Comparison of ENCODE assay signal across 16 cellular contexts in the genomic region with DNA sequence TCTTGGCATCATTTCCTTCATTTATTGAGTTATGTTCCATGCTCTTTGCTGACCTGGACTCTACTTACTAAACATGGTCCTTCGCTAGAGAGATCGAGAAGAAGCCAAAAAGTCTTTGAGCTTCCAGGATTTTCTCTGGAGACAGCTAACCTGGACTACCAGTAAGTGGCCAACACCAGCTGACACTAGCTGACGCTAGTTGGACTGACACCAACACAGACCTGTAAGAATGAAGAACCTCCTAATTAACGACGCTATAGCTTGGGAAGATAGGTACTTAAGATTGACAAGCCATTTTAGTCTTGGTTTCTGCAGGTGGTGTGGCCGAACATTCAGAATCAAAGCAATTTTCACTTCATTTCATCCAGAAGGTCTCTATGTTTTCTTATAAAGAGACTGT.
DNase-seq lines count a peak whose midpoint lies in the region; ATAC-seq and TF ChIP-seq lines count a peak whose summit lies in the region.
"Had no signal": no experiment of that assay in that cellular context is flagged by ENCODE, and none has a peak within 500 bp of the region (broad histone marks: within the 10 kb centered on the region; RNA-seq: fewer than 3 reads in every experiment).

No MANE protein-coding gene starts in this region.

- TF ChIP-seq EP300 in esophagus muscularis mucosa (IDR thresholded peaks at IDR 0.05) = no peak

- POLR2A ChIA-PET in WTC11 (lab: Charles Lee) = no interaction called here

- peak overlapping the region; percentile 41 for H3K27ac Mint-ChIP-seq in WTC11
- H3K27ac Mint-ChIP-seq: CD4-positive, CD25-positive, alpha-beta regulatory T cell had no signal

- TF ChIP-seq CTCF in WTC11 (IDR thresholded peaks at IDR 0.05) (no peak), esophagus muscularis mucosa (IDR thresholded peaks at IDR 0.05) (no peak), thoracic aorta (IDR thresholded peaks at IDR 0.05) (no peak), testis (IDR thresholded peaks at IDR 0.05) (no peak)

- H3K36me3 Mint-ChIP-seq in WTC11 = peaks cover 16% of the 10 kb centered on the region
- H3K36me3 Mint-ChIP-seq: CD4-positive, CD25-positive, alpha-beta regulatory T cell had no signal

- H3K9me3 ChIP-seq in esophagus muscularis mucosa = no peaks in the 10 kb centered on the region
- no peaks in the 10 kb centered on the region for H3K9me3 ChIP-seq in thoracic aorta
- no peaks in the 10 kb centered on the region for H3K9me3 ChIP-seq in testis

- 88% methylated on average over 6 of the region's 6 CpGs for WGBS in esophagus muscularis mucosa
- 75 to 76% methylated on average over 6 of the region's 6 CpGs for WGBS in testis, 2 donors

- H3K27me3 ChIP-seq in esophagus muscularis mucosa (no peaks in the 10 kb centered on the region), thoracic aorta (replicated peaks; ENCODE audit: insufficient read depth) (no peaks in the 10 kb centered on the region), testis (no peaks in the 10 kb centered on the region)
- H3K27me3 ChIP-seq: BLaER1 treated with 17β-estradiol and CSF1 and Interleukin-3, amounts not matched to agents 10 nM and 100 nM had no signal

- H3K27ac ChIP-seq in esophagus muscularis mucosa (replicated peaks in 1 of 4) (peak overlapping the region in 3 of 4 donors; percentile 38 to 61 (median 44)), thoracic aorta (peak overlapping the region; percentile 50 to 73), testis (peak overlapping the region in 1 of 2 donors; percentile 2)
- H3K27ac ChIP-seq: BLaER1 treated with 17β-estradiol and CSF1 and Interleukin-3, amounts not matched to agents 10 nM and 100 nM had no signal

- CTCF ChIA-PET in WTC11 (lab: Charles Lee) = no interaction called here

- H3K4me1 Mint-ChIP-seq in WTC11 = peaks cover 30% of the 10 kb centered on the region
- H3K4me1 Mint-ChIP-seq: CD4-positive, CD25-positive, alpha-beta regulatory T cell had no signal

- H3K4me1 ChIP-seq in esophagus muscularis mucosa (peaks cover 0 to 18% (median 8%) of the 10 kb centered on the region in 4 donors), thoracic aorta (ENCODE audit: control insufficient read depth in 1 of 2, low read depth in 2 of 2) (peaks cover 0 to 13% of the 10 kb centered on the region in 2 donors), testis (no peaks in the 10 kb centered on the region)
- H3K4me1 ChIP-seq: BLaER1 treated with 17β-estradiol and CSF1 and Interleukin-3, amounts not matched to agents 10 nM and 100 nM had no signal

- no peak overlapping the region for H3K4me3 Mint-ChIP-seq in WTC11
- H3K4me3 Mint-ChIP-seq: CD4-positive, CD25-positive, alpha-beta regulatory T cell; H9 had no signal

- no peak for ATAC-seq in WTC11
- ATAC-seq in thoracic aorta (ENCODE audit: insufficient number of reproducible peaks, low FRiP score, low read depth) = no peak
- ATAC-seq in GM18868 (IDR thresholded peaks at IDR 0.05; ENCODE audit: unreplicated experiment) = no peak

- DNase-seq in DMS 273 (lab: John Stamatoyannopoulos, UW; ENCODE audit: unreplicated experiment) = peak; percentile 77
- no peak for DNase-seq in WTC11 (ENCODE audit: low spot score)
- no peak for DNase-seq in esophagus muscularis mucosa (ENCODE audit: extremely low spot score)
- DNase-seq in thoracic aorta (ENCODE audit: low spot score) = no peak
- DNase-seq in germinal center (ENCODE audit: low spot score) = no peak
- DNase-seq in testis = no peak
- DNase-seq: 8988T; CD4-positive, CD25-positive, alpha-beta regulatory T cell; DMS153; DMS79 treated with DMSO at 0.1 percent for 48 hours; EL; GDM1; GOT3; H9 had no signal

- peaks cover 12% of the 10 kb centered on the region for H3K9me3 Mint-ChIP-seq in WTC11

- H3K27me3 Mint-ChIP-seq in WTC11 (ENCODE audit: low read depth) = no peaks in the 10 kb centered on the region; the same call in 1 of the 2 replicates
- H3K27me3 Mint-ChIP-seq: CD4-positive, CD25-positive, alpha-beta regulatory T cell had no signal

- H3K36me3 ChIP-seq in esophagus muscularis mucosa (no peaks in the 10 kb centered on the region), thoracic aorta (no peaks in the 10 kb centered on the region), testis (ENCODE audit: low read depth, missing control alignments) (no peaks in the 10 kb centered on the region)
- H3K36me3 ChIP-seq: BLaER1 treated with 17β-estradiol and CSF1 and Interleukin-3, amounts not matched to agents 10 nM and 100 nM had no signal

- H3K4me3 ChIP-seq in esophagus muscularis mucosa = no peak overlapping the region
- H3K4me3 ChIP-seq in thoracic aorta = peak overlapping the region; percentile 51
- no peak overlapping the region for H3K4me3 ChIP-seq in testis
- H3K4me3 ChIP-seq: BLaER1 treated with 17β-estradiol and CSF1 and Interleukin-3, amounts not matched to agents 10 nM and 100 nM had no signal

- intact Hi-C loops in esophagus muscularis mucosa (cut with DNase I) (loop anchor here (10.0 kb wide), 1 partner anchor 54 kb away; no protein-coding TSS in a partner anchor), testis (cut with DNase I; ENCODE audit: low total_unique reads) (no loop called here)

- no peak for TF ChIP-seq POLR2A in esophagus muscularis mucosa (IDR thresholded peaks at IDR 0.05; ENCODE audit: low read depth)
- TF ChIP-seq POLR2A in testis (IDR thresholded peaks at IDR 0.05) = no peak

TF ChIP-seq in WTC11, 78 proteins besides CTCF, POLR2A, EP300 and RAD21 (continues in another document):
- TF ChIP-seq FOXP1 (CRISPR knock-in tag; IDR thresholded peaks at IDR 0.05; ENCODE audit: borderline replicate concordance) (no peak), ERG (CRISPR knock-in tag; IDR thresholded peaks at IDR 0.05) (no peak), RORB (CRISPR knock-in tag; IDR thresholded peaks at IDR 0.05) (no peak), ZNF138 (CRISPR knock-in tag; conservative IDR thresholded peaks at IDR 0.05) (no peak), TCF7 (CRISPR knock-in tag; IDR thresholded peaks at IDR 0.05; ENCODE audit: low read depth) (no peak), SMAD4 (CRISPR knock-in tag; IDR thresholded peaks at IDR 0.05) (no peak), JAZF1 (CRISPR knock-in tag; IDR thresholded peaks at IDR 0.05) (no peak), ELF4 (CRISPR knock-in tag; IDR thresholded peaks at IDR 0.05; ENCODE audit: low read depth) (no peak), MLX (CRISPR knock-in tag; IDR thresholded peaks at IDR 0.05) (no peak), RELA (CRISPR knock-in tag; IDR thresholded peaks at IDR 0.05; ENCODE audit: borderline replicate concordance) (no peak), CBFB (CRISPR knock-in tag; IDR thresholded peaks at IDR 0.05; ENCODE audit: low read depth) (no peak), SP1 (CRISPR knock-in tag; conservative IDR thresholded peaks at IDR 0.05) (no peak), FOXJ3 (CRISPR knock-in tag; IDR thresholded peaks at IDR 0.05; ENCODE audit: borderline replicate concordance) (no peak), NFE2L1 (CRISPR knock-in tag; IDR thresholded peaks at IDR 0.05) (no peak)
- TF ChIP-seq, protein P1, sequence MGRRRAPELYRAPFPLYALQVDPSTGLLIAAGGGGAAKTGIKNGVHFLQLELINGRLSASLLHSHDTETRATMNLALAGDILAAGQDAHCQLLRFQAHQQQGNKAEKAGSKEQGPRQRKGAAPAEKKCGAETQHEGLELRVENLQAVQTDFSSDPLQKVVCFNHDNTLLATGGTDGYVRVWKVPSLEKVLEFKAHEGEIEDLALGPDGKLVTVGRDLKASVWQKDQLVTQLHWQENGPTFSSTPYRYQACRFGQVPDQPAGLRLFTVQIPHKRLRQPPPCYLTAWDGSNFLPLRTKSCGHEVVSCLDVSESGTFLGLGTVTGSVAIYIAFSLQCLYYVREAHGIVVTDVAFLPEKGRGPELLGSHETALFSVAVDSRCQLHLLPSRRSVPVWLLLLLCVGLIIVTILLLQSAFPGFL (CRISPR knock-in tag; IDR thresholded peaks at IDR 0.05; ENCODE audit: borderline replicate concordance) = no peak
- TF ChIP-seq, protein P2, sequence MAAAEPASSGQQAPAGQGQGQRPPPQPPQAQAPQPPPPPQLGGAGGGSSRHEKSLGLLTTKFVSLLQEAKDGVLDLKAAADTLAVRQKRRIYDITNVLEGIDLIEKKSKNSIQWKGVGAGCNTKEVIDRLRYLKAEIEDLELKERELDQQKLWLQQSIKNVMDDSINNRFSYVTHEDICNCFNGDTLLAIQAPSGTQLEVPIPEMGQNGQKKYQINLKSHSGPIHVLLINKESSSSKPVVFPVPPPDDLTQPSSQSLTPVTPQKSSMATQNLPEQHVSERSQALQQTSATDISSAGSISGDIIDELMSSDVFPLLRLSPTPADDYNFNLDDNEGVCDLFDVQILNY (CRISPR knock-in tag; IDR thresholded peaks at IDR 0.05) = no peak
